ENCODE assay signal across 1 cellular context in the genomic region with DNA sequence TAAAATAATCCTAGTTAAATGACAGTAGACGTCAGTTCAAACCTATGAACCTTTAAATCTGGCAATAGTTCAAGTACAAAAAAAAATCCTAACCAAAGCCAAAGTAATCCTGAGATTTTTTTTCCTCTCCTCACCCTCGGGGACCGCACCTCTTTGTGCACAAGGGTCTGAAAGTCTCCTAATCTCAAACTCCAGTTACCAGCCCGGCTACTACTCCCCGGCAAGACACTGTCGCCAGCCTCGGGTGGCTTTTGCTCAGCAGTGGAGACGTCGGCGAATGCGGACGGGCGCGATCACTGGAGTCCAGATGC.
TF ChIP-seq lines count a peak whose summit lies in the region.

No MANE protein-coding gene starts in this region.

TF ChIP-seq in K562, 482 proteins besides CTCF, POLR2A, EP300 and RAD21 (continued from another document):
- TF ChIP-seq, protein P1, sequence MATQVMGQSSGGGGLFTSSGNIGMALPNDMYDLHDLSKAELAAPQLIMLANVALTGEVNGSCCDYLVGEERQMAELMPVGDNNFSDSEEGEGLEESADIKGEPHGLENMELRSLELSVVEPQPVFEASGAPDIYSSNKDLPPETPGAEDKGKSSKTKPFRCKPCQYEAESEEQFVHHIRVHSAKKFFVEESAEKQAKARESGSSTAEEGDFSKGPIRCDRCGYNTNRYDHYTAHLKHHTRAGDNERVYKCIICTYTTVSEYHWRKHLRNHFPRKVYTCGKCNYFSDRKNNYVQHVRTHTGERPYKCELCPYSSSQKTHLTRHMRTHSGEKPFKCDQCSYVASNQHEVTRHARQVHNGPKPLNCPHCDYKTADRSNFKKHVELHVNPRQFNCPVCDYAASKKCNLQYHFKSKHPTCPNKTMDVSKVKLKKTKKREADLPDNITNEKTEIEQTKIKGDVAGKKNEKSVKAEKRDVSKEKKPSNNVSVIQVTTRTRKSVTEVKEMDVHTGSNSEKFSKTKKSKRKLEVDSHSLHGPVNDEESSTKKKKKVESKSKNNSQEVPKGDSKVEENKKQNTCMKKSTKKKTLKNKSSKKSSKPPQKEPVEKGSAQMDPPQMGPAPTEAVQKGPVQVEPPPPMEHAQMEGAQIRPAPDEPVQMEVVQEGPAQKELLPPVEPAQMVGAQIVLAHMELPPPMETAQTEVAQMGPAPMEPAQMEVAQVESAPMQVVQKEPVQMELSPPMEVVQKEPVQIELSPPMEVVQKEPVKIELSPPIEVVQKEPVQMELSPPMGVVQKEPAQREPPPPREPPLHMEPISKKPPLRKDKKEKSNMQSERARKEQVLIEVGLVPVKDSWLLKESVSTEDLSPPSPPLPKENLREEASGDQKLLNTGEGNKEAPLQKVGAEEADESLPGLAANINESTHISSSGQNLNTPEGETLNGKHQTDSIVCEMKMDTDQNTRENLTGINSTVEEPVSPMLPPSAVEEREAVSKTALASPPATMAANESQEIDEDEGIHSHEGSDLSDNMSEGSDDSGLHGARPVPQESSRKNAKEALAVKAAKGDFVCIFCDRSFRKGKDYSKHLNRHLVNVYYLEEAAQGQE (CRISPR knock-in tag; IDR thresholded peaks at IDR 0.05; ENCODE audit: low read depth), result 0 out of 2 replicates have a peak, but pooled peaks have one; percentile 20
- 0 out of 4 replicates have a peak, but pooled peaks have one; percentile 27 to 31 for TF ChIP-seq KDM1A (IDR thresholded peaks at IDR 0.05)
- no peak for TF ChIP-seq POLR3A (IDR thresholded peaks at IDR 0.05; ENCODE audit: borderline replicate concordance, extremely low read depth, insufficient read depth, insufficient read length)
- peak; percentile 89 for TF ChIP-seq CHD1 (IDR thresholded peaks at IDR 0.05; ENCODE audit: low read length)
- TF ChIP-seq RBM39 (optimal IDR thresholded peaks at IDR 0.05; ENCODE audit: low read depth, low read length), result peak; percentile 10
- TF ChIP-seq SIN3A (IDR thresholded peaks at IDR 0.05; ENCODE audit: borderline replicate concordance in 2 of 2, control insufficient read depth in 1 of 2, low read depth in 2 of 2, low read length in 2 of 2), result peak in 1 of 2 experiments; percentile 44; a peak in 1 of 4 replicates
- TF ChIP-seq, protein P2, sequence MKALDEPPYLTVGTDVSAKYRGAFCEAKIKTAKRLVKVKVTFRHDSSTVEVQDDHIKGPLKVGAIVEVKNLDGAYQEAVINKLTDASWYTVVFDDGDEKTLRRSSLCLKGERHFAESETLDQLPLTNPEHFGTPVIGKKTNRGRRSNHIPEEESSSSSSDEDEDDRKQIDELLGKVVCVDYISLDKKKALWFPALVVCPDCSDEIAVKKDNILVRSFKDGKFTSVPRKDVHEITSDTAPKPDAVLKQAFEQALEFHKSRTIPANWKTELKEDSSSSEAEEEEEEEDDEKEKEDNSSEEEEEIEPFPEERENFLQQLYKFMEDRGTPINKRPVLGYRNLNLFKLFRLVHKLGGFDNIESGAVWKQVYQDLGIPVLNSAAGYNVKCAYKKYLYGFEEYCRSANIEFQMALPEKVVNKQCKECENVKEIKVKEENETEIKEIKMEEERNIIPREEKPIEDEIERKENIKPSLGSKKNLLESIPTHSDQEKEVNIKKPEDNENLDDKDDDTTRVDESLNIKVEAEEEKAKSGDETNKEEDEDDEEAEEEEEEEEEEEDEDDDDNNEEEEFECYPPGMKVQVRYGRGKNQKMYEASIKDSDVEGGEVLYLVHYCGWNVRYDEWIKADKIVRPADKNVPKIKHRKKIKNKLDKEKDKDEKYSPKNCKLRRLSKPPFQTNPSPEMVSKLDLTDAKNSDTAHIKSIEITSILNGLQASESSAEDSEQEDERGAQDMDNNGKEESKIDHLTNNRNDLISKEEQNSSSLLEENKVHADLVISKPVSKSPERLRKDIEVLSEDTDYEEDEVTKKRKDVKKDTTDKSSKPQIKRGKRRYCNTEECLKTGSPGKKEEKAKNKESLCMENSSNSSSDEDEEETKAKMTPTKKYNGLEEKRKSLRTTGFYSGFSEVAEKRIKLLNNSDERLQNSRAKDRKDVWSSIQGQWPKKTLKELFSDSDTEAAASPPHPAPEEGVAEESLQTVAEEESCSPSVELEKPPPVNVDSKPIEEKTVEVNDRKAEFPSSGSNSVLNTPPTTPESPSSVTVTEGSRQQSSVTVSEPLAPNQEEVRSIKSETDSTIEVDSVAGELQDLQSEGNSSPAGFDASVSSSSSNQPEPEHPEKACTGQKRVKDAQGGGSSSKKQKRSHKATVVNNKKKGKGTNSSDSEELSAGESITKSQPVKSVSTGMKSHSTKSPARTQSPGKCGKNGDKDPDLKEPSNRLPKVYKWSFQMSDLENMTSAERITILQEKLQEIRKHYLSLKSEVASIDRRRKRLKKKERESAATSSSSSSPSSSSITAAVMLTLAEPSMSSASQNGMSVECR (CRISPR knock-in tag; IDR thresholded peaks at IDR 0.05), result peak; percentile 18; the same call in 1 of the 2 replicates
- no peak for TF ChIP-seq TAF1 (IDR thresholded peaks at IDR 0.05; ENCODE audit: control insufficient read depth, extremely low read depth, insufficient read depth, low read length, severe bottlenecking)
- peak; percentile 25; the same call in 1 of the 2 replicates for TF ChIP-seq SMARCC2 (IDR thresholded peaks at IDR 0.05; ENCODE audit: low read depth)
- no peak for TF ChIP-seq XRCC5 (IDR thresholded peaks at IDR 0.05; ENCODE audit: low read depth, low read length)
- no peak for TF ChIP-seq BACH1 (tag; IDR thresholded peaks at IDR 0.05)
- TF ChIP-seq PHF21A (IDR thresholded peaks at IDR 0.05; ENCODE audit: borderline replicate concordance, low read depth), result no peak
- no peak for TF ChIP-seq HNRNPK (IDR thresholded peaks at IDR 0.05; ENCODE audit: low read depth, low read length, poor library complexity, severe bottlenecking)
- TF ChIP-seq HDAC2 (IDR thresholded peaks at IDR 0.05), result 0 out of 2 replicates have a peak, but pooled peaks have one; percentile 27
- TF ChIP-seq, protein P3, sequence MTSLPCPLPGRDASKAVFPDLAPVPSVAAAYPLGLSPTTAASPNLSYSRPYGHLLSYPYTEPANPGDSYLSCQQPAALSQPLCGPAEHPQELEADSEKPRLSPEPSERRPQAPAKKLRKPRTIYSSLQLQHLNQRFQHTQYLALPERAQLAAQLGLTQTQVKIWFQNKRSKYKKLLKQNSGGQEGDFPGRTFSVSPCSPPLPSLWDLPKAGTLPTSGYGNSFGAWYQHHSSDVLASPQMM (CRISPR knock-in tag; IDR thresholded peaks at IDR 0.05), result no peak
- no peak for TF ChIP-seq SP2 (IDR thresholded peaks at IDR 0.05; ENCODE audit: extremely low read depth, low read depth, low read length, poor library complexity, severe bottlenecking)
- TF ChIP-seq, protein P4, sequence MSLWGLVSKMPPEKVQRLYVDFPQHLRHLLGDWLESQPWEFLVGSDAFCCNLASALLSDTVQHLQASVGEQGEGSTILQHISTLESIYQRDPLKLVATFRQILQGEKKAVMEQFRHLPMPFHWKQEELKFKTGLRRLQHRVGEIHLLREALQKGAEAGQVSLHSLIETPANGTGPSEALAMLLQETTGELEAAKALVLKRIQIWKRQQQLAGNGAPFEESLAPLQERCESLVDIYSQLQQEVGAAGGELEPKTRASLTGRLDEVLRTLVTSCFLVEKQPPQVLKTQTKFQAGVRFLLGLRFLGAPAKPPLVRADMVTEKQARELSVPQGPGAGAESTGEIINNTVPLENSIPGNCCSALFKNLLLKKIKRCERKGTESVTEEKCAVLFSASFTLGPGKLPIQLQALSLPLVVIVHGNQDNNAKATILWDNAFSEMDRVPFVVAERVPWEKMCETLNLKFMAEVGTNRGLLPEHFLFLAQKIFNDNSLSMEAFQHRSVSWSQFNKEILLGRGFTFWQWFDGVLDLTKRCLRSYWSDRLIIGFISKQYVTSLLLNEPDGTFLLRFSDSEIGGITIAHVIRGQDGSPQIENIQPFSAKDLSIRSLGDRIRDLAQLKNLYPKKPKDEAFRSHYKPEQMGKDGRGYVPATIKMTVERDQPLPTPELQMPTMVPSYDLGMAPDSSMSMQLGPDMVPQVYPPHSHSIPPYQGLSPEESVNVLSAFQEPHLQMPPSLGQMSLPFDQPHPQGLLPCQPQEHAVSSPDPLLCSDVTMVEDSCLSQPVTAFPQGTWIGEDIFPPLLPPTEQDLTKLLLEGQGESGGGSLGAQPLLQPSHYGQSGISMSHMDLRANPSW (CRISPR knock-in tag; IDR thresholded peaks at IDR 0.05), result 0 out of 2 replicates have a peak, but pooled peaks have one; percentile 70
- TF ChIP-seq, protein P5, sequence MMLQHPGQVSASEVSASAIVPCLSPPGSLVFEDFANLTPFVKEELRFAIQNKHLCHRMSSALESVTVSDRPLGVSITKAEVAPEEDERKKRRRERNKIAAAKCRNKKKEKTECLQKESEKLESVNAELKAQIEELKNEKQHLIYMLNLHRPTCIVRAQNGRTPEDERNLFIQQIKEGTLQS (IDR thresholded peaks at IDR 0.05), result no peak
- TF ChIP-seq, protein P5 (CRISPR knock-in tag; conservative IDR thresholded peaks at IDR 0.05), result peak; percentile 66; the same call in 1 of the 2 replicates
